1 cellular context compared by ENCODE assay signal in genomic region chr17:55830210-55830609, GRCh38.
TF ChIP-seq lines count a peak whose summit lies in the region.

No MANE protein-coding gene starts in this region.

TF ChIP-seq in GM23338, 12 proteins besides CTCF, POLR2A, EP300 and RAD21 (continued from another document):
- TF ChIP-seq REST (IDR thresholded peaks at IDR 0.05; ENCODE audit: unreplicated experiment) = no peak
- TF ChIP-seq ZNF114 (CRISPR knock-in tag; IDR thresholded peaks at IDR 0.05) = no peak
- TF ChIP-seq JUNB (IDR thresholded peaks at IDR 0.05; ENCODE audit: unreplicated experiment) = no peak
- no peak for TF ChIP-seq EZH2phosphoT487 (IDR thresholded peaks at IDR 0.05; ENCODE audit: unreplicated experiment)
TF ChIP-seq in GM23338: peak in this region for 0.
